28 cellular contexts compared by ENCODE assay signal in the genomic region with DNA sequence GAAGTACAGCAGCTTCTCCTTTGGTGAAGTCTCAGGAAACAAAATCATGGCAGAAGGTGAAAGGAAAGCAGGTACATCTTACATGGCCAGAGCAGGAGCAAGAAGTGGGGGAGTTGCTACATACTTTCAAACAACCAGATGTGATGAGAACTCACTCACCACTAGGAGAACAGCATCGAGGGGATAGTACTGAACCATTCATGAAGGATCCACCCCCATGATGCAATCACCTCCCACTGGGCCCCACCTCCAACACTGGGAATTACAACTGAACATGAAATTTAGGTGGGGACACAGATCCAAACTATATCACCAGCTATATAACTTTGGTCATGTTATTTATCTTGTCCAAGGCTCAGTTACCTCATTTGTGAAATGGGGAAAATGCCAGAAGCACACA.
DNase-seq lines count a peak whose midpoint lies in the region; ATAC-seq, FAIRE-seq and TF ChIP-seq lines count a peak whose summit lies in the region.
"Had no signal": no experiment of that assay in that cellular context is flagged by ENCODE, and none has a peak within 500 bp of the region (broad histone marks: within the 10 kb centered on the region; RNA-seq: fewer than 3 reads in every experiment).

No MANE protein-coding gene starts in this region.

- no CpG with 5 or more reads among the region's 1 CpG for whole genome bisulfite sequencing in iPS DF 6.9 (ENCODE audit: insufficient coverage, insufficient read length)

- H3K9me3 ChIP-seq in iPS DF 6.9 (ENCODE audit: control insufficient read depth, insufficient read depth, low read length) (no peaks in the 10 kb centered on the region), Peyer's patch (no peaks in the 10 kb centered on the region)
- H3K9me3 ChIP-seq: body of pancreas, gastrocnemius medialis, left lung, spleen had no signal

- no peak for TF ChIP-seq CTCF in bronchial epithelial cell (IDR thresholded peaks at IDR 0.05; ENCODE audit: insufficient read depth, low read length, severe bottlenecking)
- TF ChIP-seq CTCF in Peyer's patch (IDR thresholded peaks at IDR 0.05): no peak

- peak; percentile 10 for DNase-seq in ELR (ENCODE audit: low read depth)
- DNase-seq in NCI-H226: peak; percentile 3
- DNase-seq in bronchial epithelial cell (ENCODE audit: low read depth): peak; percentile 2
- DNase-seq in iPS DF 6.9 (ENCODE audit: low read depth, low spot score): peak; percentile 9
- no peak for DNase-seq in activated CD8-positive, alpha-beta memory T cell treated with anti-CD3 and anti-CD28 coated beads for 24 hours
- no peak for DNase-seq in Peyer's patch
- no peak for DNase-seq in T-helper 1 cell
- DNase-seq: activated CD4-positive, alpha-beta T cell treated with anti-CD3 and anti-CD28 coated beads for 36 hours; activated T-cell treated with anti-CD3 and anti-CD28 coated beads, Interleukin-2, amount 50 U/mL, for 24 hours; body of pancreas; effector CD4-positive, alpha-beta T cell; KG1; left lung; MM.1S; NCI-H2081 treated with DMSO at 0.1 percent for 48 hours; NCI-H446; NCI-H774; posterior cingulate gyrus; right cardiac atrium; spleen; T-helper 17 cell had no signal

- H3K4me1 ChIP-seq in iPS DF 6.9 (ENCODE audit: control insufficient read depth, insufficient read depth, low read length) (no peaks in the 10 kb centered on the region), Peyer's patch (no peaks in the 10 kb centered on the region)
- H3K4me1 ChIP-seq: body of pancreas, gastrocnemius medialis, left lung, spleen had no signal

- no peak for FAIRE-seq in bronchial epithelial cell (lab: Jason Lieb, UNC)
- FAIRE-seq: D721Med, GM12878, islet of Langerhans had no signal

- no peaks in the 10 kb centered on the region for H3K27me3 ChIP-seq in bronchial epithelial cell (ENCODE audit: control insufficient read depth, insufficient read depth, low read length)
- H3K27me3 ChIP-seq in iPS DF 6.9 (ENCODE audit: control insufficient read depth, insufficient read depth, low read length): no peaks in the 10 kb centered on the region
- no peaks in the 10 kb centered on the region for H3K27me3 ChIP-seq in Peyer's patch
- H3K27me3 ChIP-seq: body of pancreas, gastrocnemius medialis, left lung, spleen had no signal

- no peak for TF ChIP-seq POLR2A in Peyer's patch (IDR thresholded peaks at IDR 0.05)
- no peak for TF ChIP-seq POLR2A in GM18505 (IDR thresholded peaks at IDR 0.05; ENCODE audit: borderline replicate concordance, extremely low read depth, insufficient read depth, insufficient read length)

- H3K27ac ChIP-seq in iPS DF 6.9 (ENCODE audit: low read length) (no peak overlapping the region), Peyer's patch (no peak overlapping the region)
- H3K27ac ChIP-seq: body of pancreas, gastrocnemius medialis, left lung, SK-N-MC, spleen had no signal

- no peak overlapping the region for H3K4me3 ChIP-seq in bronchial epithelial cell (ENCODE audit: low read depth, low read length)
- H3K4me3 ChIP-seq in iPS DF 6.9 (ENCODE audit: low read length): no peak overlapping the region
- H3K4me3 ChIP-seq in Peyer's patch: no peak overlapping the region
- H3K4me3 ChIP-seq: body of pancreas, gastrocnemius medialis, GM12878, left lung, SK-N-MC, spleen had no signal

- ATAC-seq in GM18505 (IDR thresholded peaks at IDR 0.05; ENCODE audit: unreplicated experiment): no peak
- ATAC-seq: activated CD4-positive, alpha-beta T cell treated with anti-CD3 and anti-CD28 coated beads for 36 hours; body of pancreas; esophagus mucosa; gastrocnemius medialis; GM12878; left lung; right cardiac atrium; T-helper 17 cell had no signal

- no peaks in the 10 kb centered on the region for H3K36me3 ChIP-seq in bronchial epithelial cell (ENCODE audit: control insufficient read depth, insufficient read depth, low read length)
- no peaks in the 10 kb centered on the region for H3K36me3 ChIP-seq in iPS DF 6.9 (ENCODE audit: control insufficient read depth, insufficient read depth, low read length)
- no peaks in the 10 kb centered on the region for H3K36me3 ChIP-seq in Peyer's patch
- H3K36me3 ChIP-seq: gastrocnemius medialis, left lung, spleen had no signal

Comparison
In these comparisons a context has a peak if more than half of its experiments do, and no peak if none do; other contexts are left out.
1. DNase-seq: peak in ELR (single experiment), NCI-H226 (single experiment), bronchial epithelial cell (single experiment) and iPS DF 6.9 (single experiment); none in activated CD8-positive, alpha-beta memory T cell treated with anti-CD3 and anti-CD28 coated beads for 24 hours (single experiment), Peyer's patch (0 of 3) and T-helper 1 cell (0 of 5).